Comparison of ENCODE assay signal across 20 cellular contexts in genomic region chr3:138850151-138850550, GRCh38. TPM values are rescaled to one million over a fixed set of nuclear protein-coding genes. Genes with fewer than 3 reads are reported as not detected.
DNase-seq lines count a peak whose midpoint lies in the region; ATAC-seq, FAIRE-seq and TF ChIP-seq lines count a peak whose summit lies in the region.
"Had no signal": no experiment of that assay in that cellular context is flagged by ENCODE, and none has a peak within 500 bp of the region (broad histone marks: within the 10 kb centered on the region; RNA-seq: fewer than 3 reads in every experiment).

No MANE protein-coding gene starts in this region.

- H3K27ac Mint-ChIP-seq in osteocyte (ENCODE audit: unreplicated experiment) = no peak overlapping the region
- H3K27ac Mint-ChIP-seq: activated CD8-positive, alpha-beta T cell treated with anti-CD3 and anti-CD28 coated beads for 36 hours had no signal

- peaks cover 2% of the 10 kb centered on the region for H3K4me1 Mint-ChIP-seq in osteocyte (ENCODE audit: unreplicated experiment)

- H4K20me1 ChIP-seq in Karpas-422 (ENCODE audit: insufficient read depth, low read depth, low read length) = no peaks in the 10 kb centered on the region

- H3K4me3 ChIP-seq in heart left ventricle = no peak overlapping the region
- H3K4me3 ChIP-seq in fibroblast of the aortic adventitia (ENCODE audit: low read depth, low read length) = no peak overlapping the region
- H3K4me3 ChIP-seq in Karpas-422 (ENCODE audit: low read length) = no peak overlapping the region
- H3K4me3 ChIP-seq: adrenal gland, coronary artery had no signal

- H3K27me3 ChIP-seq in heart left ventricle (no peaks in the 10 kb centered on the region), Karpas-422 (ENCODE audit: low read length) (no peaks in the 10 kb centered on the region)
- H3K27me3 ChIP-seq: adrenal gland had no signal

- ATAC-seq in heart left ventricle (no peak), Right ventricle myocardium inferior (no peak), HG02938 (IDR thresholded peaks at IDR 0.05; ENCODE audit: unreplicated experiment) (no peak)
- ATAC-seq: activated CD8-positive, alpha-beta T cell treated with anti-CD3 and anti-CD28 coated beads for 36 hours; left colon had no signal

- no peak overlapping the region for H2AFZ ChIP-seq in Karpas-422 (ENCODE audit: low read length)
- H2AFZ ChIP-seq: parathyroid adenoma had no signal

- H3K4me3 Mint-ChIP-seq in osteocyte (ENCODE audit: unreplicated experiment) = no peak overlapping the region
- H3K4me3 Mint-ChIP-seq: activated CD8-positive, alpha-beta T cell treated with anti-CD3 and anti-CD28 coated beads for 36 hours had no signal

- no peak for FAIRE-seq in GM12892 (lab: Jason Lieb, UNC)

- H3K36me3 ChIP-seq in heart left ventricle (no peaks in the 10 kb centered on the region), Karpas-422 (ENCODE audit: insufficient read depth, low read length) (no peaks in the 10 kb centered on the region)
- H3K36me3 ChIP-seq: adrenal gland had no signal

- no peaks in the 10 kb centered on the region for H3K36me3 Mint-ChIP-seq in osteocyte (ENCODE audit: unreplicated experiment)

- H3K27ac ChIP-seq in heart left ventricle = no peak overlapping the region
- H3K27ac ChIP-seq in Karpas-422 (ENCODE audit: low read length) = no peak overlapping the region
- H3K27ac ChIP-seq: adrenal gland, coronary artery, HL-60, KMS-11, parathyroid adenoma, VCaP had no signal

- DNase-seq in heart left ventricle (peak in 4 of 5 donors; percentile 35 to 66 (median 42)), Right ventricle myocardium inferior (ENCODE audit: missing footprints) (no peak), amniotic epithelial cell (ENCODE audit: low read depth) (peak; percentile 43), fibroblast of the aortic adventitia (ENCODE audit: low read depth) (peak; percentile 25), Karpas-422 (no peak), osteocyte (ENCODE audit: extremely low spot score, unreplicated experiment) (no peak), GM12892 (ENCODE audit: insufficient read length) (no peak)
- DNase-seq: activated CD8-positive, alpha-beta T cell treated with anti-CD3 and anti-CD28 coated beads for 36 hours; erythroblast; NCI-H1436 treated with DMSO at 0.1 percent for 48 hours; NCI-H510A treated with DMSO at 0.1 percent for 48 hours; OCI-M1 had no signal

- H3K9me2 ChIP-seq in Karpas-422 (replicated peaks; ENCODE audit: insufficient read depth, low read length) = no peaks in the 10 kb centered on the region

- H3K9me3 Mint-ChIP-seq in osteocyte (ENCODE audit: unreplicated experiment) = no peaks in the 10 kb centered on the region
- H3K9me3 Mint-ChIP-seq: activated CD8-positive, alpha-beta T cell treated with anti-CD3 and anti-CD28 coated beads for 36 hours had no signal

- no peak overlapping the region for H3K4me2 ChIP-seq in Karpas-422 (ENCODE audit: low read depth, low read length, poor library complexity, severe bottlenecking)
- H3K4me2 ChIP-seq: KMS-11 had no signal

- H3K4me1 ChIP-seq in heart left ventricle (peaks cover 0 to 19% (median 0%) of the 10 kb centered on the region in 12 donors), Karpas-422 (ENCODE audit: low read length) (no peaks in the 10 kb centered on the region)
- H3K4me1 ChIP-seq: adrenal gland, parathyroid adenoma had no signal

- no peak for TF ChIP-seq CTCF in heart left ventricle (IDR thresholded peaks at IDR 0.05)
- no peak for TF ChIP-seq CTCF in fibroblast of the aortic adventitia (IDR thresholded peaks at IDR 0.05; ENCODE audit: insufficient read depth, low read length)
- no peak for TF ChIP-seq CTCF in osteocyte (IDR thresholded peaks at IDR 0.05)

- no peaks in the 10 kb centered on the region for H3K27me3 Mint-ChIP-seq in osteocyte (ENCODE audit: unreplicated experiment)
- H3K27me3 Mint-ChIP-seq: activated CD8-positive, alpha-beta T cell treated with anti-CD3 and anti-CD28 coated beads for 36 hours had no signal

- no peaks in the 10 kb centered on the region for H3K79me2 ChIP-seq in Karpas-422 (ENCODE audit: low read length)
- H3K79me2 ChIP-seq: parathyroid adenoma had no signal

- H3K9me3 ChIP-seq in heart left ventricle (no peaks in the 10 kb centered on the region), Karpas-422 (ENCODE audit: low read length) (no peaks in the 10 kb centered on the region)
- H3K9me3 ChIP-seq: adrenal gland had no signal

- intact Hi-C loops in heart left ventricle (cut with DNase I) (loop anchor here in 1 of 10 donors (5.0 kb wide), 1 partner anchor 62 kb away; no protein-coding TSS in a partner anchor), Right ventricle myocardium inferior (cut with DNase I) (no loop called here)

- no peak overlapping the region for H3K9ac ChIP-seq in Karpas-422 (ENCODE audit: low read length)
- H3K9ac ChIP-seq: KMS-11, parathyroid adenoma had no signal

- TF ChIP-seq POLR2A in heart left ventricle (IDR thresholded peaks at IDR 0.05) (no peak), GM12892 (IDR thresholded peaks at IDR 0.05; ENCODE audit: low read depth, low read length) (no peak)

- 48 to 58% (median 57%) methylated on average over 3 of the region's 3 CpGs for WGBS in heart left ventricle, 4 donors

RNA-seq across cellular contexts. Expression of gene PIK3CB, which starts 15.4 kb away (rescaled TPM):
- total RNA-seq in heart left ventricle (10 to 100 TPM; 23.4 to 38.1 (median 29.4) TPM), Right ventricle myocardium inferior (30.9 TPM), fibroblast of the aortic adventitia (ENCODE audit: low replicate concordance) (4.4 and 9.9 TPM in 2 replicates), osteocyte (15.9 and 16.7 TPM in 2 replicates)
- 10 to 100 TPM in 1 of 2 donors, 1 to 10 TPM in 1; 6.9 to 30.5 TPM for polyA plus RNA-seq in heart left ventricle
- total RNA-seq in Karpas-422 (2014; rRNA removed; shearing (Covaris generic); ENCODE audit: low replicate concordance) = 13.0 and 35.3 TPM in 2 replicates
- polyA plus RNA-seq in GM12892 (2012; ENCODE audit: missing spikeins) = 9.5 TPM

Comparison
In these comparisons a context has a peak if more than half of its experiments do, and no peak if none do; other contexts are left out.
1. DNase-seq: peak in heart left ventricle (4 of 5), amniotic epithelial cell (single experiment) and fibroblast of the aortic adventitia (single experiment); none in Right ventricle myocardium inferior (single experiment), Karpas-422 (single experiment), osteocyte (single experiment) and GM12892 (single experiment).